In the genomic region with DNA sequence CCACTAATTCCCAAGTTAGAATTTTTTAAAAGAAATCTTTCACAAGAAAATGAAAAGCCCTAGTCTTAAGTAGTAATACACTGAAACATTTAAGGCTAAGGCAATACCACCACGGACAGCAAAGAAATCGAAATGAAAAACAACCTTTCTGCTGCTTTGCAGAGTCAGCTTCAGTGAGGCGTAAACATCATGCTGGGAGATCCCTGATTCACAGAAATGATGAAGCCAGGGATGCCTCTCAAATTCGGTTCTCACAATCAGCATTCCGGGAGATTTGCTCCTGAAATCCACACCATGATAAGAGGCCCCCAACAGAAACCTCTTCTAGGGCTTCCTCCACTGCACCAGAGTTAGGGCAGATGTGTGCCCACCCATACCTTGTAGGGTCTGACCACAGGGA, we compare ENCODE assay signal across 17 cellular contexts. TPM values are rescaled to one million over a fixed set of nuclear protein-coding genes. Genes with fewer than 3 reads are reported as not detected.
DNase-seq lines count a peak whose midpoint lies in the region; ATAC-seq and TF ChIP-seq lines count a peak whose summit lies in the region.
"Had no signal": no experiment of that assay in that cellular context is flagged by ENCODE, and none has a peak within 500 bp of the region (broad histone marks: within the 10 kb centered on the region; RNA-seq: fewer than 3 reads in every experiment).

No MANE protein-coding gene starts in this region.

- H3K4me1 ChIP-seq in tibial artery, result peaks cover 0 to 78% (median 42%) of the 10 kb centered on the region in 4 donors

- H3K9me3 ChIP-seq in tibial artery, result no peaks in the 10 kb centered on the region

- H3K27ac ChIP-seq in tibial artery, result peak overlapping the region in 1 of 2 donors; percentile 53
- H3K27ac ChIP-seq: cardiac muscle cell, epithelial cell of prostate had no signal

- no peaks in the 10 kb centered on the region for H3K27me3 Mint-ChIP-seq in chondrocyte (ENCODE audit: low read depth)
- H3K27me3 Mint-ChIP-seq in natural killer cell treated with Interleukin-12 subunit alpha and Interleukin-12 subunit beta and Interleukin-15 and Interleukin-18, amount 100 ng/mL, for 72 hours, result no peaks in the 10 kb centered on the region
- H3K27me3 Mint-ChIP-seq: CD4-positive, alpha-beta T cell; progenitor cell of endocrine pancreas; stimulated activated naive B cell treated with anti-CD40 and anti-IgM and Interleukin-4, amounts not matched to agents 10 μg/mL and 1 μg/mL and 100 μg/mL, for 72 hours had no signal

- no peaks in the 10 kb centered on the region for H3K27me3 ChIP-seq in tibial artery
- H3K27me3 ChIP-seq: cardiac muscle cell had no signal

- peak; percentile 51 for DNase-seq in RPMI7951 (ENCODE audit: low read depth)
- DNase-seq in chondrocyte (ENCODE audit: low spot score), result no peak
- DNase-seq in natural killer cell treated with Interleukin-12 subunit alpha and Interleukin-12 subunit beta and Interleukin-15 and Interleukin-18, amount 100 ng/mL, for 72 hours (ENCODE audit: low spot score), result no peak
- DNase-seq in tibial artery, result peak; percentile 9 to 24
- DNase-seq in stimulated activated effector memory CD8-positive, alpha-beta T cell treated with anti-CD3 and anti-CD28 coated beads, Interleukin-12 subunit alpha, Interleukin-12 subunit beta, amount 100 ng/mL, for 72 hours (ENCODE audit: low spot score in 2 of 2), result no peak
- no peak for DNase-seq in DMS 273 (lab: John Stamatoyannopoulos, UW; ENCODE audit: unreplicated experiment)
- no peak for DNase-seq in GM20000 (ENCODE audit: low spot score)
- DNase-seq: activated CD4-positive, alpha-beta T cell treated with anti-CD3 and anti-CD28 coated beads, Interleukin-2, amount 50 U/mL, for 4 hours; CD4-positive, alpha-beta T cell; KG1; NCI-H1694 treated with DMSO at 0.1 percent for 48 hours; NCI-H526 treated with DMSO at 0.1 percent for 48 hours; stimulated activated CD4-positive, alpha-beta T cell treated with anti-CD3 and anti-CD28 coated beads, Interleukin-4, amount 100 ng/mL, for 4 hours; stimulated activated naive B cell treated with anti-CD40 and anti-IgM and Interleukin-4, amounts not matched to agents 10 μg/mL and 1 μg/mL and 100 μg/mL, for 72 hours had no signal

- H3K27ac Mint-ChIP-seq in chondrocyte (ENCODE audit: unreplicated experiment), result peak overlapping the region; percentile 97
- peak overlapping the region; percentile 93 to 96 for H3K27ac Mint-ChIP-seq in natural killer cell treated with Interleukin-12 subunit alpha and Interleukin-12 subunit beta and Interleukin-15 and Interleukin-18, amount 100 ng/mL, for 72 hours
- no peak overlapping the region for H3K27ac Mint-ChIP-seq in stimulated activated effector memory CD8-positive, alpha-beta T cell treated with anti-CD3 and anti-CD28 coated beads, Interleukin-12 subunit alpha, Interleukin-12 subunit beta, amount 100 ng/mL, for 72 hours
- H3K27ac Mint-ChIP-seq: CD4-positive, alpha-beta T cell; progenitor cell of endocrine pancreas had no signal

- ATAC-seq in natural killer cell treated with Interleukin-12 subunit alpha and Interleukin-12 subunit beta and Interleukin-15 and Interleukin-18, amount 100 ng/mL, for 72 hours, result no peak
- ATAC-seq in stimulated activated effector memory CD8-positive, alpha-beta T cell treated with anti-CD3 and anti-CD28 coated beads, Interleukin-12 subunit alpha, Interleukin-12 subunit beta, amount 100 ng/mL, for 72 hours, result no peak

- H3K4me3 ChIP-seq in tibial artery, result no peak overlapping the region
- H3K4me3 ChIP-seq: cardiac muscle cell had no signal

- peaks cover 88% of the 10 kb centered on the region for H3K4me1 Mint-ChIP-seq in chondrocyte (ENCODE audit: low read depth)
- H3K4me1 Mint-ChIP-seq in natural killer cell treated with Interleukin-12 subunit alpha and Interleukin-12 subunit beta and Interleukin-15 and Interleukin-18, amount 100 ng/mL, for 72 hours (ENCODE audit: low read depth in 2 of 2), result peaks cover 72 to 88% of the 10 kb centered on the region in 2 donors
- peaks cover 51% of the 10 kb centered on the region for H3K4me1 Mint-ChIP-seq in stimulated activated effector memory CD8-positive, alpha-beta T cell treated with anti-CD3 and anti-CD28 coated beads, Interleukin-12 subunit alpha, Interleukin-12 subunit beta, amount 100 ng/mL, for 72 hours

- H3K4me3 Mint-ChIP-seq in chondrocyte (ENCODE audit: unreplicated experiment), result no peak overlapping the region
- H3K4me3 Mint-ChIP-seq in natural killer cell treated with Interleukin-12 subunit alpha and Interleukin-12 subunit beta and Interleukin-15 and Interleukin-18, amount 100 ng/mL, for 72 hours, result peak overlapping the region; percentile 80
- H3K4me3 Mint-ChIP-seq in stimulated activated effector memory CD8-positive, alpha-beta T cell treated with anti-CD3 and anti-CD28 coated beads, Interleukin-12 subunit alpha, Interleukin-12 subunit beta, amount 100 ng/mL, for 72 hours, result no peak overlapping the region
- H3K4me3 Mint-ChIP-seq: CD4-positive, alpha-beta T cell had no signal

- intact Hi-C loops in tibial artery (cut with DNase I; ENCODE audit: low total_unique reads), result no loop called here

- no peak for TF ChIP-seq CTCF in chondrocyte (IDR thresholded peaks at IDR 0.05)
- TF ChIP-seq CTCF in tibial artery (IDR thresholded peaks at IDR 0.05), result no peak
- TF ChIP-seq CTCF in GM20000 (IDR thresholded peaks at IDR 0.05; ENCODE audit: extremely low read depth, missing control alignments), result no peak

- H3K9me3 Mint-ChIP-seq in chondrocyte (ENCODE audit: low read depth), result peaks cover 5% of the 10 kb centered on the region
- peaks cover 3% of the 10 kb centered on the region for H3K9me3 Mint-ChIP-seq in natural killer cell treated with Interleukin-12 subunit alpha and Interleukin-12 subunit beta and Interleukin-15 and Interleukin-18, amount 100 ng/mL, for 72 hours
- peaks cover 3% of the 10 kb centered on the region for H3K9me3 Mint-ChIP-seq in stimulated activated effector memory CD8-positive, alpha-beta T cell treated with anti-CD3 and anti-CD28 coated beads, Interleukin-12 subunit alpha, Interleukin-12 subunit beta, amount 100 ng/mL, for 72 hours
- H3K9me3 Mint-ChIP-seq: CD4-positive, alpha-beta T cell had no signal

- H3K36me3 Mint-ChIP-seq in chondrocyte (ENCODE audit: low read depth), result peaks cover 21% of the 10 kb centered on the region
- peaks cover 23% of the 10 kb centered on the region for H3K36me3 Mint-ChIP-seq in natural killer cell treated with Interleukin-12 subunit alpha and Interleukin-12 subunit beta and Interleukin-15 and Interleukin-18, amount 100 ng/mL, for 72 hours
- peaks cover 5% of the 10 kb centered on the region for H3K36me3 Mint-ChIP-seq in stimulated activated effector memory CD8-positive, alpha-beta T cell treated with anti-CD3 and anti-CD28 coated beads, Interleukin-12 subunit alpha, Interleukin-12 subunit beta, amount 100 ng/mL, for 72 hours

- H3K36me3 ChIP-seq in tibial artery, result peaks cover 2 to 13% (median 4%) of the 10 kb centered on the region in 3 donors
- H3K36me3 ChIP-seq: cardiac muscle cell had no signal

RNA-seq across cellular contexts. Expression of gene RRBP1, which starts 18.6 kb away (rescaled TPM):
- 86.9 and 116 TPM in 2 replicates for total RNA-seq in RPMI7951 (2014; rRNA removed; shearing (Covaris generic))
- total RNA-seq in chondrocyte, result 459 to 621 TPM (median 460 TPM) in 3 replicates
- 100 to 1,000 TPM; 113 to 134 TPM for total RNA-seq in natural killer cell treated with Interleukin-12 subunit alpha and Interleukin-12 subunit beta and Interleukin-15 and Interleukin-18, amount 100 ng/mL, for 72 hours

RNA-seq across cellular contexts. Expression of gene BANF2, which starts 36.3 kb away (rescaled TPM):
- not detected in 2 replicates for total RNA-seq in RPMI7951 (2014; rRNA removed; shearing (Covaris generic))
- total RNA-seq in chondrocyte, result not detected in 3 replicates
- not detected for total RNA-seq in natural killer cell treated with Interleukin-12 subunit alpha and Interleukin-12 subunit beta and Interleukin-15 and Interleukin-18, amount 100 ng/mL, for 72 hours
- total RNA-seq: cardiac muscle cell; CD4-positive, alpha-beta T cell; progenitor cell of endocrine pancreas had no signal

Comparison
In these comparisons a context has a peak if more than half of its experiments do, and no peak if none do; other contexts are left out.
1. DNase-seq: peak in RPMI7951 (single experiment) and tibial artery (2 of 2); none in chondrocyte (single experiment), natural killer cell treated with Interleukin-12 subunit alpha and Interleukin-12 subunit beta and Interleukin-15 and Interleukin-18, amount 100 ng/mL, for 72 hours (single experiment), stimulated activated effector memory CD8-positive, alpha-beta T cell treated with anti-CD3 and anti-CD28 coated beads, Interleukin-12 subunit alpha, Interleukin-12 subunit beta, amount 100 ng/mL, for 72 hours (0 of 2), DMS 273 (single experiment) and GM20000 (single experiment).